8 cellular contexts compared by ENCODE assay signal in the genomic region with DNA sequence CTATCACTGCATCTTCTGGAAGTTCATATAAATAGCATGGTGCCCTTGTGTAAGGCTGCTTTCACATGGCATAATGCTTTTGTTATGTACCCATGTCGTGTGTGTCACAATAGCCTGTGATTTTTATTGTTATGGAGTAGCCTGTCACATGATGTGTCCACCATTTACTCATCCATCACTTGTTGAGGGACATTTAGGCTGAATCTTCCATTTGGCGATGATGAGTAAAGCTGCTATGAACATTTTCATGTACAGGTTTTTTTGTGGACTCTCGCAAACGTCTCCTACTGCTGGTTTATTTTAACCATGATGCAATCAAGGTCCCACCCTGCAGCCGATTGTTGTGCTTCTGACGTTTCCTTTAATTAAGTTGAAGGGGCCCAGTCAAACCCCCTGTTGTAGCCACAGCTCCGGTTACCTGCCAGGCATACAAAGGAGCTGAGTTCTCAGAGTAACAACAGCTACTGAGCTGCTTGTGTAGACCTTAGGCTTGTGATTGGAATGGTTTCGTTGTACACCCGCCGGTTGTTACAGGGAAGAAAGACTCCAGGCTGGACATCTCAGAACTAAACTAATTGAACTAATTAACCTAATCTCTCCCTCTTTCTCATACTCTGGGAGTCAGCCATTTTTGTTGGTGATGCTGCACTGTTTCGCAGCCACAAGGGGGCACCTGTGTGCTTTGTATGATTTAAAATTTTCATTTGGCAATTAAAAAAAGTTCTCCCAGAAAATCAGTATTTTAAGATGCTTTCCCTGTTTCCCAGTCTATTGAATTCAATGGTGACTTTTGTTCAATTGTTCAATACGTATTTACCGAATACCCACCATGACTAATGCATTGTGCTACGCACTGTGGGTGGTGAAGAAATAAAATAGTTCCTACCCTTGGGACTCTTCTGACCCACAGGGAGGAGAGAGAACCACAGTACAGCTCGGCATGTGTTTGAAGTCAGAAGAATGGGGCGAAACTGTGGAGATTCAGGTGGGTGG.
DNase-seq lines count a peak whose midpoint lies in the region; ATAC-seq and TF ChIP-seq lines count a peak whose summit lies in the region.

No MANE protein-coding gene starts in this region.

- H3K4me3 Mint-ChIP-seq in brain = peak overlapping the region in 4 of 5 experiments; percentile 15 to 36 (median 32)
- H3K4me3 Mint-ChIP-seq in immature natural killer cell = no peak overlapping the region

- peak; percentile 98 for TF ChIP-seq CTCF in brain (conservative IDR thresholded peaks at IDR 0.05)

- H3K36me3 Mint-ChIP-seq in brain (no peaks in the 10 kb centered on the region), immature natural killer cell (no peaks in the 10 kb centered on the region)

- peaks cover 2% of the 10 kb centered on the region for H3K27me3 Mint-ChIP-seq in brain
- H3K27me3 Mint-ChIP-seq in immature natural killer cell (ENCODE audit: low read depth in 3 of 3) = peaks cover 0 to 7% (median 4%) of the 10 kb centered on the region in 3 donors

- H3K27ac Mint-ChIP-seq in brain (peak overlapping the region; percentile 14 to 83 (median 67)), immature natural killer cell (no peak overlapping the region)

- DNase-seq in DMS153 treated with DMSO at 0.1 percent for 48 hours (lab: John Stamatoyannopoulos, UW; ENCODE audit: unreplicated experiment) = peak; percentile 37
- peak; percentile 31 for DNase-seq in KG1 (lab: John Stamatoyannopoulos, UW)
- peak; percentile 14 for DNase-seq in SKM-1 treated with dmso at 0.1 percent for 144 hours (lab: John Stamatoyannopoulos, UW; ENCODE audit: unreplicated experiment)
- DNase-seq in immature natural killer cell = peak; percentile 22 to 43 (median 31)
- peak; percentile 32 for DNase-seq in stimulated activated CD4-positive, alpha-beta T cell treated with anti-CD3 and anti-CD28 coated beads, Interleukin-1b, Interleukin-23, amount 100 ng/mL, for 48 hours

- ATAC-seq in HG02840 (IDR thresholded peaks at IDR 0.05; ENCODE audit: low FRiP score, unreplicated experiment) = no peak
- ATAC-seq in GM21526 (IDR thresholded peaks at IDR 0.05; ENCODE audit: low FRiP score, unreplicated experiment) = no peak

- peaks cover 0 to 5% (median 0%) of the 10 kb centered on the region in 5 experiments for H3K9me3 Mint-ChIP-seq in brain
- H3K9me3 Mint-ChIP-seq in immature natural killer cell = no peaks in the 10 kb centered on the region

- H3K4me1 Mint-ChIP-seq in brain (peaks cover 56% of the 10 kb centered on the region), immature natural killer cell (no peaks in the 10 kb centered on the region)

Comparison
In these comparisons a context has a peak if more than half of its experiments do, and no peak if none do; other contexts are left out.
1. H3K27ac Mint-ChIP-seq: peak in brain (5 of 5); none in immature natural killer cell (0 of 6).
2. H3K4me3 Mint-ChIP-seq: peak in brain (4 of 5); none in immature natural killer cell (0 of 5).
3. Peak in every context shown above with its lines, with median percentiles within 50 percentile points of each other: DNase-seq.